ENCODE assay signal across 11 cellular contexts in the genomic region with DNA sequence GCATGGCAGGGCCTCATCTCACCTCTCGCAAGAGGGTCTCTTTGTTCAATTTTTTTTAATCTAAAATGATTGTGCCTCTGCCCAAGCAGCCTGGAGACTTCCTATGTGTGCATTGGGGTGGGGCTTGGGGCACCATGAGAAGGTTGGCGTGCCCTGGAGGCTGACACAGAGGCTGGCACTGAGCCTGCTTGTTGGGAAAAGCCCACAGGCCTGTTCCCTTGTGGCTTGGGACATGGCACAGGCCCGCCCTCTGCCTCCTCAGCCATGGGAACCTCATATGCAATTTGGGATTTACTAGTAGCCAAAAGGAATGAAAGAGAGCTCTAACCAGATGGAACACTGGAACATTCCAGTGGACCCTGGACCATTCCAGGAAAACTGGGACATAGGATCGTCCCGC. TPM values are rescaled to one million over a fixed set of nuclear protein-coding genes. Genes with fewer than 3 reads are reported as not detected.
DNase-seq lines count a peak whose midpoint lies in the region; ATAC-seq and TF ChIP-seq lines count a peak whose summit lies in the region.
"Had no signal": no experiment of that assay in that cellular context is flagged by ENCODE, and none has a peak within 500 bp of the region (broad histone marks: within the 10 kb centered on the region; RNA-seq: fewer than 3 reads in every experiment).

No MANE protein-coding gene starts in this region.

- peak; percentile 78 for DNase-seq in DMS 273 (lab: John Stamatoyannopoulos, UW; ENCODE audit: unreplicated experiment)
- no peak for DNase-seq in DMS 273 treated with DMSO at 0.1 percent for 48 hours (lab: John Stamatoyannopoulos, UW)
- peak; percentile 53 to 93 for DNase-seq in ascending aorta (ENCODE audit: low spot score in 2 of 2)
- DNase-seq in NCI-H1930 (lab: John Stamatoyannopoulos, UW) = no peak
- DNase-seq: 8988T had no signal

- H3K4me3 ChIP-seq in ascending aorta = peak overlapping the region in 1 of 2 donors; percentile 64

- no peak for TF ChIP-seq CTCF in ascending aorta (IDR thresholded peaks at IDR 0.05)

- peaks cover 8 to 13% of the 10 kb centered on the region in 2 donors for H3K4me1 ChIP-seq in ascending aorta

- H3K36me3 ChIP-seq in ascending aorta = no peaks in the 10 kb centered on the region

- ATAC-seq in GM21737 (IDR thresholded peaks at IDR 0.05; ENCODE audit: unreplicated experiment) (no peak), GM18498 (IDR thresholded peaks at IDR 0.05; ENCODE audit: unreplicated experiment) (no peak)

- intact Hi-C loops in ascending aorta (cut with DNase I) = loop anchor here (1.0 to 10.0 kb wide), 4 partner anchors 18 to 811 kb away; a partner anchor contains a TSS

- H3K9me3 ChIP-seq in ascending aorta = no peaks in the 10 kb centered on the region

- H3K27ac ChIP-seq in ascending aorta = peak overlapping the region; percentile 80 to 85
- peak overlapping the region; percentile 100 for H3K27ac ChIP-seq in layer of hippocampus (ENCODE audit: low read depth, low read length)
- H3K27ac ChIP-seq in temporal lobe (ENCODE audit: low read depth, low read length) = peak overlapping the region; percentile 100

- H3K27me3 ChIP-seq in ascending aorta (no peaks in the 10 kb centered on the region), layer of hippocampus (ENCODE audit: control insufficient read depth, insufficient read depth, low read length) (no peaks in the 10 kb centered on the region)

RNA-seq across cellular contexts. Expression of a gene that starts 8.0 kb away (rescaled TPM):
- total RNA-seq in ascending aorta (not detected), temporal lobe (not detected)
- total RNA-seq: renal cortical epithelial cell; T-helper 1 cell treated with Interleukin-12 subunit alpha and Interleukin-12 subunit beta and Interleukin-4 antibody, amounts not matched to agents 30 ng/mL and 1 ng/mL, for 36 hours had no signal

RNA-seq across cellular contexts. Expression of a gene that starts 11.3 kb away (rescaled TPM):
- total RNA-seq in ascending aorta (59.3 TPM), temporal lobe (5.2 TPM)
- total RNA-seq: renal cortical epithelial cell had no signal

RNA-seq across cellular contexts. Expression of a gene that starts 15.1 kb away (rescaled TPM):
- total RNA-seq in ascending aorta (34.8 TPM), temporal lobe (0.74 TPM)
- total RNA-seq: renal cortical epithelial cell; T-helper 1 cell treated with Interleukin-12 subunit alpha and Interleukin-12 subunit beta and Interleukin-4 antibody, amounts not matched to agents 30 ng/mL and 1 ng/mL, for 36 hours had no signal

RNA-seq across cellular contexts. Expression of a gene that starts 19.5 kb away (rescaled TPM):
- total RNA-seq in ascending aorta (not detected), temporal lobe (10.1 TPM)
- total RNA-seq: renal cortical epithelial cell had no signal

RNA-seq across cellular contexts. Expression of a gene that starts 31.0 kb away (rescaled TPM):
- 138 TPM for total RNA-seq in ascending aorta
- 0.74 TPM for total RNA-seq in temporal lobe

Comparison
In these comparisons a context has a peak if more than half of its experiments do, and no peak if none do; other contexts are left out.
1. DNase-seq: peak in DMS 273 (single experiment) and ascending aorta (2 of 2); none in DMS 273 treated with DMSO at 0.1 percent for 48 hours (single experiment) and NCI-H1930 (0 of 2).
2. RNA of a gene that starts 15.1 kb away (total RNA-seq): 34.8 TPM in ascending aorta (single experiment); 0.74 TPM in temporal lobe (single experiment); every median in the first group is over 10 times any median in the second.
3. Peak in every context shown above with its lines, with median percentiles within 50 percentile points of each other: H3K27ac ChIP-seq.